ENCODE assay signal across 22 cellular contexts in genomic region chrX:153621949-153622598, GRCh38. TPM values are rescaled to one million over a fixed set of nuclear protein-coding genes. Genes with fewer than 3 reads are reported as not detected.
DNase-seq lines count a peak whose midpoint lies in the region; ATAC-seq, FAIRE-seq and TF ChIP-seq lines count a peak whose summit lies in the region.
"Had no signal": no experiment of that assay in that cellular context is flagged by ENCODE, and none has a peak within 500 bp of the region (broad histone marks: within the 10 kb centered on the region; RNA-seq: fewer than 3 reads in every experiment).

No MANE protein-coding gene starts in this region.

- FAIRE-seq in A549 (lab: Jason Lieb, UNC): no peak
- FAIRE-seq in HepG2 (lab: Jason Lieb, UNC): peak; percentile 71
- FAIRE-seq: A204.1, GM12892, GM18507, H54 had no signal

- H2BK5ac ChIP-seq in mesenchymal stem cell (ENCODE audit: low read depth, low read length, poor library complexity, severe bottlenecking): peak overlapping the region; percentile 5

- CTCF ChIA-PET in A549 (lab: Yijun Ruan, JAX) (interaction anchor here (0.6 to 10.1 kb wide), 4 partner anchors 12 to 83 kb away, joined by 3 to 43 read pairs (median 4); no protein-coding TSS in a partner anchor), HepG2 (lab: Yijun Ruan, JAX; ENCODE audit: low intra/inter-chr PET ratio, low total read pairs) (no interaction called here)

- H3K27ac ChIP-seq in A549 (no peak overlapping the region), HepG2 (ENCODE audit: extremely low read length, insufficient read depth, low read length) (peak overlapping the region; percentile 100), mesenchymal stem cell (ENCODE audit: low read length, poor library complexity, severe bottlenecking) (peak overlapping the region; percentile 80)
- H3K27ac ChIP-seq: BLaER1, GM23248 had no signal

- TF ChIP-seq POLR2A in A549 (IDR thresholded peaks at IDR 0.05; ENCODE audit: low read length) (no peak), HepG2 (IDR thresholded peaks at IDR 0.05; ENCODE audit: insufficient read depth in 1 of 2, low read depth in 2 of 2, low read length in 2 of 2) (no peak)

- H3K27me3 ChIP-seq in HepG2 (ENCODE audit: control insufficient read depth in 1 of 2, insufficient read depth in 2 of 2, low read length in 2 of 2) (no peaks in the 10 kb centered on the region), mesenchymal stem cell (ENCODE audit: control insufficient read depth in 1 of 2, insufficient read depth in 1 of 2, low read length in 2 of 2) (peaks cover 0 to 72% of the 10 kb centered on the region in 2 experiments)

- no peak overlapping the region for H3K18ac ChIP-seq in mesenchymal stem cell (ENCODE audit: low read depth in 1 of 2, low read length in 2 of 2)

- DNase-seq in A549 (ENCODE audit: low read depth in 1 of 2, low spot score in 1 of 2) (no peak), HepG2 (ENCODE audit: low spot score) (no peak), mesenchymal stem cell (no peak), sciatic nerve (ENCODE audit: low spot score) (peak; percentile 18), HuH-7.5 (ENCODE audit: low spot score) (no peak), dermis blood vessel endothelial cell (no peak)
- DNase-seq in stimulated activated CD4-positive, alpha-beta T cell treated with anti-CD3 and anti-CD28 coated beads, Interleukin-12 subunit alpha, Interleukin-12 subunit beta, amount 100 ng/mL, for 4 hours: no peak
- DNase-seq: CD4-positive, alpha-beta memory T cell; DMS153; DMS79; GDM1; GM23248; HCEC 1CT had no signal

- H2BK120ac ChIP-seq in mesenchymal stem cell (ENCODE audit: low read depth, low read length): no peak overlapping the region

- H3K9ac ChIP-seq in HepG2 (ENCODE audit: insufficient read depth, low read depth, low read length): peak overlapping the region; percentile 95; the same call in 1 of the 2 replicates
- H3K9ac ChIP-seq in mesenchymal stem cell (ENCODE audit: low read length): no peak overlapping the region
- H3K9ac ChIP-seq: BLaER1, GM23248 had no signal

- H3K36me3 ChIP-seq in HepG2 (replicated peaks in 1 of 2; ENCODE audit: control insufficient read depth in 1 of 2, insufficient read depth in 2 of 2, low read length in 2 of 2): no peaks in the 10 kb centered on the region
- H3K36me3 ChIP-seq in mesenchymal stem cell (ENCODE audit: control insufficient read depth in 1 of 2, insufficient read depth in 2 of 2, low read depth in 1 of 2, low read length in 2 of 2): no peaks in the 10 kb centered on the region
- H3K36me3 ChIP-seq: BLaER1 had no signal

- no peaks in the 10 kb centered on the region for H3K79me1 ChIP-seq in mesenchymal stem cell (replicated peaks; ENCODE audit: low read length, poor library complexity, severe bottlenecking)

- H3K9me3 ChIP-seq in A549: no peaks in the 10 kb centered on the region
- no peaks in the 10 kb centered on the region for H3K9me3 ChIP-seq in HepG2 (ENCODE audit: low read length)
- no peaks in the 10 kb centered on the region for H3K9me3 ChIP-seq in mesenchymal stem cell (ENCODE audit: control insufficient read depth, low read length)
- H3K9me3 ChIP-seq: BLaER1 had no signal

- ATAC-seq in A549 (no peak), HepG2 (no peak), sciatic nerve (no peak)

- H3K79me2 ChIP-seq in HepG2 (ENCODE audit: insufficient read depth, low read length): peaks cover 22% of the 10 kb centered on the region

- no peak overlapping the region for H4K91ac ChIP-seq in mesenchymal stem cell (ENCODE audit: low read length)

- no peak overlapping the region for H4K8ac ChIP-seq in mesenchymal stem cell (ENCODE audit: low read length)

- peak overlapping the region; percentile 61 for H3K4me2 ChIP-seq in A549
- H3K4me2 ChIP-seq in HepG2 (ENCODE audit: low read depth, low read length): peak overlapping the region; percentile 91
- H3K4me2 ChIP-seq in mesenchymal stem cell (ENCODE audit: low read length, poor library complexity, severe bottlenecking): no peak overlapping the region

- in situ Hi-C loops in HepG2 (cut with HindIII; ENCODE audit: extremely low pct_ligation_motif_present, low pct_unique_long_range_greater_than_20kb): no loop called here

- TF ChIP-seq RAD21 in A549 (conservative IDR thresholded peaks at IDR 0.05 in 1 of 2, IDR thresholded peaks at IDR 0.05 in 1 of 2) (no peak), HepG2 (CRISPR knock-in tag; IDR thresholded peaks at IDR 0.05) (no peak)

- H3K4me1 ChIP-seq in A549 (peaks cover 14% of the 10 kb centered on the region), HepG2 (ENCODE audit: insufficient read depth, low read length) (peaks cover 60% of the 10 kb centered on the region), mesenchymal stem cell (ENCODE audit: control insufficient read depth, insufficient read depth, low read depth, low read length) (peaks cover 17% of the 10 kb centered on the region)

- H3K4me3 ChIP-seq in A549: no peak overlapping the region
- peak overlapping the region in 1 of 3 experiments; percentile 26; a peak in 2 of 6 replicates for H3K4me3 ChIP-seq in HepG2 (replicated peaks in 1 of 3; ENCODE audit: insufficient read depth in 1 of 3, low read depth in 2 of 3, low read length in 3 of 3)
- H3K4me3 ChIP-seq in mesenchymal stem cell (ENCODE audit: insufficient read depth in 1 of 2, low read depth in 1 of 2, low read length in 2 of 2): no peak overlapping the region
- H3K4me3 ChIP-seq: BLaER1, GM23248 had no signal

- TF ChIP-seq CTCF in A549 (IDR thresholded peaks at IDR 0.05): no peak
- TF ChIP-seq CTCF in HepG2 (CRISPR knock-in tag; IDR thresholded peaks at IDR 0.05): no peak

- no peak overlapping the region for H2BK15ac ChIP-seq in mesenchymal stem cell (ENCODE audit: low read depth, poor library complexity, severe bottlenecking)

- no TSS peak for BruUV-seq in HepG2 (replicated peaks; lab: Mats Ljungman, UMichigan)

- H2BK12ac ChIP-seq in mesenchymal stem cell (ENCODE audit: low read length in 2 of 2): no peak overlapping the region

- no peak overlapping the region for H3K14ac ChIP-seq in mesenchymal stem cell (ENCODE audit: low read length in 2 of 2)

- H3K4ac ChIP-seq in mesenchymal stem cell (ENCODE audit: low read depth in 1 of 2, low read length in 2 of 2): no peak overlapping the region

- H4K20me1 ChIP-seq in HepG2 (ENCODE audit: insufficient read depth, low read length): no peaks in the 10 kb centered on the region
- H4K20me1 ChIP-seq: BLaER1 had no signal

- H2AK5ac ChIP-seq in mesenchymal stem cell (ENCODE audit: low read length, severe bottlenecking): no peak overlapping the region

- H2AFZ ChIP-seq in HepG2 (ENCODE audit: low read length) (no peak overlapping the region), mesenchymal stem cell (ENCODE audit: low read depth, low read length) (no peak overlapping the region)
- H2AFZ ChIP-seq: GM23248 had no signal

- WGBS in A549 (ENCODE audit: missing lambda C conversion rate): 81% methylated on average over 27 of the region's 27 CpGs
- 23% methylated on average over 11 of the region's 27 CpGs for WGBS in HepG2 (ENCODE audit: low lambda C conversion rate)
- WGBS in mesenchymal stem cell: 96% methylated on average over 25 of the region's 27 CpGs

- no peak overlapping the region for H3K23ac ChIP-seq in mesenchymal stem cell (ENCODE audit: low read length in 2 of 2)

- intact Hi-C loops in HepG2 (cut with micrococcal nuclease; ENCODE audit: unreplicated experiment): loop anchor here (2.0 kb wide), 2 partner anchors 15 to 23 kb away; no protein-coding TSS in a partner anchor
- intact Hi-C loops in sciatic nerve (cut with DNase I): no loop called here

- POLR2A ChIA-PET in A549 (lab: Yijun Ruan, JAX) (no interaction called here), HepG2 (lab: Yijun Ruan, JAX) (interaction anchor here (1.0 to 11.8 kb wide), 7 partner anchors 9 to 63 kb away, joined by 3 to 596 read pairs (median 9); partner anchors contain the start of genes CCNQ and DUSP9)

- TF ChIP-seq EP300 in A549 (IDR thresholded peaks at IDR 0.05) (no peak), HepG2 (IDR thresholded peaks at IDR 0.05; ENCODE audit: low read depth in 2 of 2, low read length in 2 of 2) (no peak), HepG2 (CRISPR knock-in tag; IDR thresholded peaks at IDR 0.05; ENCODE audit: borderline replicate concordance) (no peak)

RNA-seq across cellular contexts. Expression of gene CCNQ, which starts 23.1 kb away (rescaled TPM):
- 25.6 and 29.9 TPM in 2 replicates for polyA plus RNA-seq in A549 (2011; rRNA removed)
- polyA plus RNA-seq in A549 (2012; cell fraction: cytosol; rRNA removed): 66.2 and 77.2 TPM in 2 replicates
- polyA plus RNA-seq in A549 (2012; cell fraction: nucleus; rRNA removed): 38.8 and 41.9 TPM in 2 replicates
- 32.0 to 36.0 TPM (median 32.6 TPM) in 3 replicates for polyA plus RNA-seq in A549 (2017; fragmentation: RNase III; extraction: RNeasy Plus Mini Kit Qiagen cat#74134 plus additional on column Dnase treatment)
- 27.2 and 32.6 TPM in 2 replicates for polyA minus RNA-seq in A549 (2011; rRNA and poly(A)+ RNA removed)
- 23.7 and 25.5 TPM in 2 replicates for total RNA-seq in HepG2 (2016; rRNA removed; fragmentation: Illumina TruSeq; extraction: Trizol)
- 68.7 and 75.5 TPM in 2 replicates for total RNA-seq in HepG2 (2016; cell fraction: cytosol; rRNA removed; fragmentation: Illumina TruSeq; extraction: Trizol; ENCODE audit: low read depth)
- total RNA-seq in HepG2 (2016; cell fraction: insoluble cytoplasmic fraction; rRNA removed; fragmentation: Illumina TruSeq; extraction: Trizol): 21.1 and 24.5 TPM in 2 replicates
- 70.2 and 79.6 TPM in 2 replicates for total RNA-seq in HepG2 (2016; cell fraction: membrane; rRNA removed; fragmentation: Illumina TruSeq; extraction: Trizol)
- 9.8 and 13.2 TPM in 2 replicates for total RNA-seq in HepG2 (2016; cell fraction: nucleus; rRNA removed; fragmentation: Illumina TruSeq; extraction: Trizol)
- polyA plus RNA-seq in HepG2 (2011; rRNA removed): 15.0 and 22.0 TPM in 2 replicates
- 21.9 and 25.7 TPM in 2 replicates for polyA plus RNA-seq in HepG2 (2011; cell fraction: cytosol; rRNA removed)
- polyA plus RNA-seq in HepG2 (2011; cell fraction: nucleus; rRNA removed): 11.2 and 14.5 TPM in 2 replicates
- 8.9 and 11.1 TPM in 2 replicates for polyA plus RNA-seq in HepG2 (2012)
- polyA plus RNA-seq in HepG2 (2016; cell fraction: cytosol; fragmentation: Illumina TruSeq; extraction: Trizol; ENCODE audit: low read depth): 68.9 and 82.0 TPM in 2 replicates
- polyA plus RNA-seq in HepG2 (2016; cell fraction: insoluble cytoplasmic fraction; fragmentation: Illumina TruSeq; extraction: Trizol; ENCODE audit: low read depth): 20.1 and 20.6 TPM in 2 replicates
- polyA plus RNA-seq in HepG2 (2016; cell fraction: membrane; fragmentation: Illumina TruSeq; extraction: Trizol; ENCODE audit: low read depth): 55.1 and 67.3 TPM in 2 replicates
- 15.0 and 20.6 TPM in 2 replicates for polyA plus RNA-seq in HepG2 (2016; cell fraction: nucleus; fragmentation: Illumina TruSeq; extraction: Trizol; ENCODE audit: insufficient read depth, low read depth)
- polyA minus RNA-seq in HepG2 (2011; rRNA and poly(A)+ RNA removed; ENCODE audit: low replicate concordance): 19.4 and 43.5 TPM in 2 replicates
- 6.7 and 9.8 TPM in 2 replicates for polyA minus RNA-seq in HepG2 (2011; cell fraction: cytosol; rRNA and poly(A)+ RNA removed)
- polyA minus RNA-seq in HepG2 (2011; cell fraction: nucleus; rRNA and poly(A)+ RNA removed): 5.4 and 6.1 TPM in 2 replicates
- polyA plus RNA-seq in mesenchymal stem cell (2013, experiment 1 of 2): 24.5 TPM
- polyA plus RNA-seq in mesenchymal stem cell (2013, experiment 2 of 2): 26.2 TPM
- 11.9 TPM for total RNA-seq in sciatic nerve
- total RNA-seq in dermis blood vessel endothelial cell: 27.0 and 42.4 TPM in 2 replicates

RNA-seq across cellular contexts. Expression of gene DUSP9, which starts 24.9 kb away (rescaled TPM):
- polyA plus RNA-seq in A549 (2011; rRNA removed) (0.65 and 0.75 TPM in 2 replicates), A549 (2017; fragmentation: RNase III; extraction: RNeasy Plus Mini Kit Qiagen cat#74134 plus additional on column Dnase treatment) (1.3 to 1.6 TPM (median 1.3 TPM) in 3 replicates), HepG2 (2011; rRNA removed) (235 and 335 TPM in 2 replicates)
- 2.0 and 3.1 TPM in 2 replicates for polyA plus RNA-seq in A549 (2012; cell fraction: cytosol; rRNA removed)
- polyA plus RNA-seq in A549 (2012; cell fraction: nucleus; rRNA removed): 2.5 and 2.8 TPM in 2 replicates
- 0.70 and 1.1 TPM in 2 replicates for polyA minus RNA-seq in A549 (2011; rRNA and poly(A)+ RNA removed)
- total RNA-seq in HepG2 (2016; rRNA removed; fragmentation: Illumina TruSeq; extraction: Trizol) (357 and 435 TPM in 2 replicates), sciatic nerve (0.13 TPM), dermis blood vessel endothelial cell (0.05 and 0.17 TPM in 2 replicates)
- total RNA-seq in HepG2 (2016; cell fraction: cytosol; rRNA removed; fragmentation: Illumina TruSeq; extraction: Trizol; ENCODE audit: low read depth): 183 and 202 TPM in 2 replicates
- total RNA-seq in HepG2 (2016; cell fraction: insoluble cytoplasmic fraction; rRNA removed; fragmentation: Illumina TruSeq; extraction: Trizol): 332 and 447 TPM in 2 replicates
- total RNA-seq in HepG2 (2016; cell fraction: membrane; rRNA removed; fragmentation: Illumina TruSeq; extraction: Trizol): 386 and 448 TPM in 2 replicates
- 159 and 193 TPM in 2 replicates for total RNA-seq in HepG2 (2016; cell fraction: nucleus; rRNA removed; fragmentation: Illumina TruSeq; extraction: Trizol)
- polyA plus RNA-seq in HepG2 (2011; cell fraction: cytosol; rRNA removed): 239 and 294 TPM in 2 replicates
- polyA plus RNA-seq in HepG2 (2011; cell fraction: nucleus; rRNA removed): 263 and 279 TPM in 2 replicates
- polyA plus RNA-seq in HepG2 (2012): 173 and 253 TPM in 2 replicates
- polyA plus RNA-seq in HepG2 (2016; cell fraction: cytosol; fragmentation: Illumina TruSeq; extraction: Trizol; ENCODE audit: low read depth): 162 and 174 TPM in 2 replicates
- polyA plus RNA-seq in HepG2 (2016; cell fraction: insoluble cytoplasmic fraction; fragmentation: Illumina TruSeq; extraction: Trizol; ENCODE audit: low read depth): 322 and 341 TPM in 2 replicates
- polyA plus RNA-seq in HepG2 (2016; cell fraction: membrane; fragmentation: Illumina TruSeq; extraction: Trizol; ENCODE audit: low read depth): 301 and 303 TPM in 2 replicates
- polyA plus RNA-seq in HepG2 (2016; cell fraction: nucleus; fragmentation: Illumina TruSeq; extraction: Trizol; ENCODE audit: insufficient read depth, low read depth): 275 and 284 TPM in 2 replicates
- polyA minus RNA-seq in HepG2 (2011; rRNA and poly(A)+ RNA removed; ENCODE audit: low replicate concordance): 22.4 and 433 TPM in 2 replicates
- polyA minus RNA-seq in HepG2 (2011; cell fraction: cytosol; rRNA and poly(A)+ RNA removed): 192 and 199 TPM in 2 replicates
- polyA minus RNA-seq in HepG2 (2011; cell fraction: nucleus; rRNA and poly(A)+ RNA removed): 54.5 and 60.7 TPM in 2 replicates
- polyA plus RNA-seq in mesenchymal stem cell (2013, experiment 1 of 2): 0.03 TPM
- 0.01 TPM for polyA plus RNA-seq in mesenchymal stem cell (2013, experiment 2 of 2)
- total RNA-seq: CD4-positive, alpha-beta memory T cell; GM23248; HT-29 had no signal
- polyA plus RNA-seq: AG04450; CD14-positive monocyte; CD4-positive, alpha-beta memory T cell; GM23248 had no signal

RNA-seq across cellular contexts. Expression of gene PNCK, which starts 51.5 kb away (rescaled TPM):
- polyA plus RNA-seq in A549 (2011; rRNA removed): 0.17 TPM in 2 replicates
- 0.08 and 0.09 TPM in 2 replicates for polyA plus RNA-seq in A549 (2012; cell fraction: cytosol; rRNA removed)
- 0.64 and 1.3 TPM in 2 replicates for polyA plus RNA-seq in A549 (2012; cell fraction: nucleus; rRNA removed)
- polyA plus RNA-seq in A549 (2017; fragmentation: RNase III; extraction: RNeasy Plus Mini Kit Qiagen cat#74134 plus additional on column Dnase treatment): 0.13 to 0.30 TPM (median 0.25 TPM) in 3 replicates
- polyA minus RNA-seq in A549 (2011; rRNA and poly(A)+ RNA removed): not detected in 2 replicates
- total RNA-seq in HepG2 (2016; rRNA removed; fragmentation: Illumina TruSeq; extraction: Trizol): not detected in 2 replicates
- not detected in 2 replicates for total RNA-seq in HepG2 (2016; cell fraction: cytosol; rRNA removed; fragmentation: Illumina TruSeq; extraction: Trizol; ENCODE audit: low read depth)
- not detected in 2 replicates for total RNA-seq in HepG2 (2016; cell fraction: insoluble cytoplasmic fraction; rRNA removed; fragmentation: Illumina TruSeq; extraction: Trizol)
- not detected in 2 replicates for total RNA-seq in HepG2 (2016; cell fraction: membrane; rRNA removed; fragmentation: Illumina TruSeq; extraction: Trizol)
- total RNA-seq in HepG2 (2016; cell fraction: nucleus; rRNA removed; fragmentation: Illumina TruSeq; extraction: Trizol): not detected in 2 replicates
- 33.1 and 55.3 TPM in 2 replicates for polyA plus RNA-seq in HepG2 (2011; rRNA removed)
- 25.3 and 25.4 TPM in 2 replicates for polyA plus RNA-seq in HepG2 (2011; cell fraction: cytosol; rRNA removed)
- polyA plus RNA-seq in HepG2 (2011; cell fraction: nucleus; rRNA removed): 294 and 322 TPM in 2 replicates
- 32.4 and 45.3 TPM in 2 replicates for polyA plus RNA-seq in HepG2 (2012)
- polyA plus RNA-seq in HepG2 (2016; cell fraction: cytosol; fragmentation: Illumina TruSeq; extraction: Trizol; ENCODE audit: low read depth): 0.12 TPM in 1 of 2 replicates, not detected in the other
- polyA plus RNA-seq in HepG2 (2016; cell fraction: insoluble cytoplasmic fraction; fragmentation: Illumina TruSeq; extraction: Trizol; ENCODE audit: low read depth): not detected in 2 replicates
- polyA plus RNA-seq in HepG2 (2016; cell fraction: membrane; fragmentation: Illumina TruSeq; extraction: Trizol; ENCODE audit: low read depth): not detected in 2 replicates
- polyA plus RNA-seq in HepG2 (2016; cell fraction: nucleus; fragmentation: Illumina TruSeq; extraction: Trizol; ENCODE audit: insufficient read depth, low read depth): 1.2 TPM in 1 of 2 replicates, not detected in the other
- polyA minus RNA-seq in HepG2 (2011; rRNA and poly(A)+ RNA removed; ENCODE audit: low replicate concordance): 0.91 and 21.5 TPM in 2 replicates
- 8.9 and 13.2 TPM in 2 replicates for polyA minus RNA-seq in HepG2 (2011; cell fraction: cytosol; rRNA and poly(A)+ RNA removed)
- polyA minus RNA-seq in HepG2 (2011; cell fraction: nucleus; rRNA and poly(A)+ RNA removed): 42.2 and 53.6 TPM in 2 replicates
- polyA plus RNA-seq in mesenchymal stem cell (2013, experiment 1 of 2): 0.10 TPM
- polyA plus RNA-seq in mesenchymal stem cell (2013, experiment 2 of 2): 0.03 TPM
- 1.6 TPM for total RNA-seq in sciatic nerve
- total RNA-seq in dermis blood vessel endothelial cell: not detected in 2 replicates
- total RNA-seq: CD4-positive, alpha-beta memory T cell; Daoy; GM23248 had no signal
- polyA plus RNA-seq: AG04450; CD14-positive monocyte; CD4-positive, alpha-beta memory T cell; GM23248 had no signal

Comparison
In these comparisons a context has a peak if more than half of its experiments do, and no peak if none do; other contexts are left out.
1. H3K27ac ChIP-seq: peak in HepG2 (single experiment) and mesenchymal stem cell (single experiment); none in A549 (0 of 2).
2. RNA of gene DUSP9, which starts 24.9 kb away (total RNA-seq): 159 to 448 TPM in HepG2; 0.05 to 0.17 TPM in dermis blood vessel endothelial cell and 0.13 TPM in sciatic nerve (single experiment); every median in the first group is over 100 times any median in the second.